8 cellular contexts compared by ENCODE assay signal in the genomic region with DNA sequence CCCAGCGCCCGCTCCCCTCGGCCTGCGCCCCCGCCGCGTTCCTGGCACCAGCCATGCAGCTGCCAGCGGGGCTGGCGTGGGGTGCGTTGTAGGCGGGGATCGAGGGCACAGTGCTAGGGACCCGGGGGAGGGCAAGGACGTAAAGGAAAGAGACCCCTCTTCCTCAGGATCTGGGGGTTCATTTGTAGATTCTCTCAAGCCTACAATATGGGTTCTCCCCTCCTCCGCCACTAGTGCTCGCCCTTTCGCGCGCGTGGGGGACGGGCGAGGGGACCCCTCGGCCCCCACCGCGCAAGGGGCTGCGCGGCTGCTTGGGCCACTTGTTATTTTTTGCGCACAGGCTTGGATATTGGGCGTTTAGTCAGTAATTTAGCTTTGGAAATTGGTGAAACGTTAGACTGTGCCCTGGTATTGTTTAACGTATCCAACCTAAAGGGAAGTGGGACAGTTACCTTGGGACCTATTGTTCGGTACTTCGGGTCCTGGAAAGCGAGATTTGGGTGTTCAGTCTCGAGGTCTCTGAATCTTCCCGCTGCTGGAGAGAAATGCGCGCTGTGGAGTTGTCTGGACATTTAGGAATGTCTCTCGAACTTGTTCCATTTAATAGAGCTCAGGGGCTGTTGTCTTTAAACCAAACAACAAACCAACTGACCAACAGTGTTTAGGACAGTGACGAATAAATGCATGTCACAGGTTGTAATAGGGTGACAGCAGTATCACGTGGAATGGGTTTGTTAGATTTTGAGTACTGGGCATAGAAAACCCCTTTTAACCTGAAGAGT. TPM values are rescaled to one million over a fixed set of nuclear protein-coding genes. Genes with fewer than 3 reads are reported as not detected.
DNase-seq lines count a peak whose midpoint lies in the region; ATAC-seq and TF ChIP-seq lines count a peak whose summit lies in the region.

No MANE protein-coding gene starts in this region.

- 1% methylated on average over 41 of the region's 41 CpGs for WGBS in prostate gland

- H3K36me3 ChIP-seq in prostate gland: no peaks in the 10 kb centered on the region

- TF ChIP-seq CTCF in VCaP (conservative IDR thresholded peaks at IDR 0.05): no peak
- TF ChIP-seq CTCF in glutamatergic neuron (IDR thresholded peaks at IDR 0.05; ENCODE audit: partially characterized antibody, unreplicated experiment): no peak
- no peak for TF ChIP-seq CTCF in prostate gland (IDR thresholded peaks at IDR 0.05)

- peak; percentile 34 for DNase-seq in ELF-1 (ENCODE audit: low read depth, low spot score)
- peak; percentile 21 for DNase-seq in glutamatergic neuron
- DNase-seq in prostate gland (ENCODE audit: low spot score): no peak
- no peak for DNase-seq in NCI-H774 (lab: John Stamatoyannopoulos, UW)
- no peak for DNase-seq in activated CD8-positive, alpha-beta memory T cell treated with anti-CD3 and anti-CD28 coated beads, Interleukin-2, amount 50 U/mL, for 4 hours

- no peaks in the 10 kb centered on the region for H3K4me1 ChIP-seq in prostate gland (replicated peaks)

- no peaks in the 10 kb centered on the region for H3K9me3 ChIP-seq in prostate gland

- H3K27ac ChIP-seq in VCaP (peak overlapping the region; percentile 97), prostate gland (peak overlapping the region; percentile 84)

- no peaks in the 10 kb centered on the region for H3K36me3 Mint-ChIP-seq in glutamatergic neuron (ENCODE audit: unreplicated experiment)

- intact Hi-C loops in prostate gland (cut with DNase I): loop anchor here (5.0 to 10.0 kb wide), 2 partner anchors 142 to 435 kb away; no protein-coding TSS in a partner anchor

- H3K27me3 Mint-ChIP-seq in glutamatergic neuron (ENCODE audit: unreplicated experiment): peaks cover 7% of the 10 kb centered on the region

- peaks cover 26% of the 10 kb centered on the region for H3K4me1 Mint-ChIP-seq in glutamatergic neuron (ENCODE audit: low read depth, unreplicated experiment)

- TF ChIP-seq POLR2A in prostate gland (IDR thresholded peaks at IDR 0.05): peak; percentile 19

- H3K4me3 Mint-ChIP-seq in glutamatergic neuron (ENCODE audit: unreplicated experiment): peak overlapping the region; percentile 93

- H3K4me3 ChIP-seq in prostate gland: peak overlapping the region; percentile 63 to 79

- peaks cover 9% of the 10 kb centered on the region for H3K9me3 Mint-ChIP-seq in glutamatergic neuron (ENCODE audit: unreplicated experiment)

- ATAC-seq in GM19455 (IDR thresholded peaks at IDR 0.05; ENCODE audit: unreplicated experiment) (peak; percentile 22), HG03457 (IDR thresholded peaks at IDR 0.05; ENCODE audit: unreplicated experiment) (peak; percentile 28)

- peak overlapping the region; percentile 82 for H3K27ac Mint-ChIP-seq in glutamatergic neuron (ENCODE audit: unreplicated experiment)

- H3K27me3 ChIP-seq in prostate gland (replicated peaks; ENCODE audit: insufficient read depth): no peaks in the 10 kb centered on the region

RNA-seq across cellular contexts. Expression of a gene that starts 0.8 kb away (rescaled TPM):
- total RNA-seq in glutamatergic neuron (ENCODE audit: unreplicated experiment) (96.5 TPM), prostate gland (10 to 100 TPM; 13.7 to 20.7 TPM)

Comparison
In these comparisons a context has a peak if more than half of its experiments do, and no peak if none do; other contexts are left out.
1. DNase-seq: peak in ELF-1 (single experiment) and glutamatergic neuron (single experiment); none in prostate gland (single experiment), NCI-H774 (single experiment) and activated CD8-positive, alpha-beta memory T cell treated with anti-CD3 and anti-CD28 coated beads, Interleukin-2, amount 50 U/mL, for 4 hours (single experiment).